Comparison of ENCODE assay signal across 33 cellular contexts in the genomic region with DNA sequence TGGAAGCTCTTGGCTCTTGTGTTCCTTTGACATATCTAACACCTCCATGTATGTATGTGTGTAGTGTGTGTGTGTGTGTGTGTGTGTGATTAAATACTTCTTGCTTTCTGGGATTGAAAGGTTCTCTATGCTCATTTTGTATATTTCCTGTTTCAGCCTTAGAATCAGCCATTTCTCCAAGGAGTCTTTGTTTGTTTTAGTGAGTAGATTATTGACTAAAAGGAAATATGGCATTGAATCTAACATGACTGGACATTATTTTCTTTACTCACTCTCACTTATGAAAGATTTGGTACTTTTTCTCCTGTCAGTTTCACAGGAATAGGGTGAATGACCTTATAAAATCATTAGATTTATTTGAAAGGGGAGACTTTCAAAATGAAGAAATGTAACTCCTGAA.
"Had no signal": no experiment of that assay in that cellular context is flagged by ENCODE, and none has a peak within 500 bp of the region (broad histone marks: within the 10 kb centered on the region; RNA-seq: fewer than 3 reads in every experiment).

No MANE protein-coding gene starts in this region.

- H3K4me1 ChIP-seq: adrenal gland, ascending aorta, esophagus muscularis mucosa, left lung, lower lobe of right lung, prostate gland, tibial artery, upper lobe of right lung had no signal

- H3K27me3 ChIP-seq: adrenal gland, ascending aorta, esophagus muscularis mucosa, left lung, neutrophil, ovary, tibial artery, upper lobe of right lung had no signal

- ATAC-seq: activated CD4-positive, CD25-positive, alpha-beta regulatory T cell treated with anti-CD3 and anti-CD28 coated beads, Interleukin-2, amount 50 U/mL, for 24 hours; left lung; lower lobe of right lung; stimulated activated memory B cell treated with anti-CD40 and anti-IgM and Interleukin-4, amounts not matched to agents 10 μg/mL and 1 μg/mL and 100 μg/mL, for 72 hours; stimulated activated naive CD8-positive, alpha-beta T cell treated with anti-CD3 and anti-CD28 coated beads, Interleukin-15, amount 100 ng/mL, for 72 hours; T-helper 17 cell; upper lobe of right lung had no signal

- FAIRE-seq: frontal cortex had no signal

- H3K27ac ChIP-seq: adrenal gland, ascending aorta, esophagus muscularis mucosa, left lung, lower lobe of right lung, neutrophil, ovary, prostate gland, tibial artery, upper lobe of right lung, WERI-Rb-1 had no signal

- H3K36me3 ChIP-seq: adrenal gland, ascending aorta, esophagus muscularis mucosa, left lung, lower lobe of right lung, neutrophil, ovary, prostate gland, tibial artery, upper lobe of right lung, WERI-Rb-1 had no signal

- DNase-seq: activated CD4-positive, alpha-beta T cell treated with anti-CD3 and anti-CD28 coated beads for 48 hours; activated CD4-positive, alpha-beta T cell treated with anti-CD3 and anti-CD28 coated beads, Interleukin-2, amount 50 U/mL, for 48 hours; activated CD8-positive, alpha-beta memory T cell treated with anti-CD3 and anti-CD28 coated beads, Interleukin-2, amount 50 U/mL, for 4 hours; activated effector memory CD4-positive, alpha-beta T cell treated with anti-CD3 and anti-CD28 coated beads, Interleukin-2, amount 50 U/mL, for 16 hours; activated naive CD4-positive, alpha-beta T cell treated with anti-CD3 and anti-CD28 coated beads for 36 hours; activated naive CD8-positive, alpha-beta T cell treated with anti-CD3 and anti-CD28 coated beads for 36 hours; activated T-cell treated with anti-CD3 and anti-CD28 coated beads, Interleukin-2, amount 50 U/mL, for 1 hour; adrenal gland; central memory CD4-positive, alpha-beta T cell; endodermal cell; kidney glomerular epithelial cell; left lung; lower lobe of right lung; mesenchymal stem cell; nephron progenitor cell; ovary; stimulated activated CD4-positive, alpha-beta T cell treated with anti-CD3 and anti-CD28 coated beads, Interleukin-1b, Interleukin-23, amount 100 ng/mL, for 48 hours; stimulated activated CD4-positive, alpha-beta T cell treated with anti-CD3 and anti-CD28 coated beads, Interleukin-4, amount 100 ng/mL, for 4 hours; stimulated activated CD8-positive, alpha-beta memory T cell treated with anti-CD3 and anti-CD28 coated beads, Interleukin-4, amount 100 ng/mL, for 48 hours; stimulated activated naive CD8-positive, alpha-beta T cell treated with anti-CD3 and anti-CD28 coated beads, Interleukin-15, amount 100 ng/mL, for 72 hours; T-helper 17 cell; T1000; tibial artery; upper lobe of right lung; WERI-Rb-1 had no signal

- H3K4me3 ChIP-seq: adrenal gland, ascending aorta, esophagus muscularis mucosa, left lung, lower lobe of right lung, ovary, prostate gland, smooth muscle cell, tibial artery, upper lobe of right lung had no signal

- H3K9me3 ChIP-seq: ascending aorta, esophagus muscularis mucosa, left lung, lower lobe of right lung, neutrophil, ovary, prostate gland, upper lobe of right lung had no signal
